ENCODE assay signal across 32 cellular contexts in genomic region chr3:51888463-51889105, GRCh38. TPM values are rescaled to one million over a fixed set of nuclear protein-coding genes. Genes with fewer than 3 reads are reported as not detected.
"Had no signal": no experiment of that assay in that cellular context is flagged by ENCODE, and none has a peak within 500 bp of the region (broad histone marks: within the 10 kb centered on the region; RNA-seq: fewer than 3 reads in every experiment).

No MANE protein-coding gene starts in this region.

- ATAC-seq: gastrocnemius medialis, heart right ventricle, left cardiac atrium, left lung, left ventricle myocardium superior, lower lobe of right lung, mucosa of descending colon had no signal

- H3K36me3 ChIP-seq: esophagus squamous epithelium, gastrocnemius medialis, heart right ventricle, left lung, lower lobe of right lung had no signal

- H3K9me3 ChIP-seq: esophagus squamous epithelium, gastrocnemius medialis, heart right ventricle, left lung, lower lobe of right lung, mucosa of descending colon had no signal

- DNase-seq: dermis blood vessel endothelial cell; dorsolateral prefrontal cortex; effector CD4-positive, alpha-beta T cell; effector memory CD4-positive, alpha-beta T cell; esophagus squamous epithelium; foreskin fibroblast; foreskin melanocyte; gastrocnemius medialis; glutamatergic neuron; head of caudate nucleus; heart right ventricle; hippocampal formation; left cardiac atrium; left lung; left ventricle myocardium superior; lower lobe of right lung; mesenchymal stem cell; mucosa of descending colon had no signal

- FAIRE-seq: colon, endothelial cell of umbilical vein, islet of Langerhans, keratinocyte had no signal

- H3K4me3 ChIP-seq: coronary artery, dorsolateral prefrontal cortex, esophagus squamous epithelium, gastrocnemius medialis, heart right ventricle, left lung, lower lobe of right lung, mucosa of descending colon had no signal

- H3K4me1 ChIP-seq: esophagus squamous epithelium, gastrocnemius medialis, heart right ventricle, left lung, lower lobe of right lung had no signal

- H3K27me3 ChIP-seq: gastrocnemius medialis had no signal

- H3K27ac ChIP-seq: coronary artery, dorsolateral prefrontal cortex, esophagus squamous epithelium, gastrocnemius medialis, heart right ventricle, left lung, lower lobe of right lung had no signal

RNA-seq across cellular contexts. Expression of gene IQCF5, which starts 13.2 kb away (rescaled TPM):
- total RNA-seq: dermis blood vessel endothelial cell, endothelial cell of umbilical vein, epithelial cell of proximal tubule, esophagus squamous epithelium, gastrocnemius medialis, glomerular endothelial cell, heart right ventricle, kidney epithelial cell, left cardiac atrium, left lung, left ventricle myocardium superior, lower leg skin, lower lobe of right lung, lung microvascular endothelial cell, mesenteric fat pad, mesothelial cell of epicardium, mucosa of descending colon, myocyte had no signal
- polyA plus RNA-seq: endothelial cell of umbilical vein, esophagus, heart right ventricle, keratinocyte had no signal

RNA-seq across cellular contexts. Expression of gene IQCF1, which starts 14.6 kb away (rescaled TPM):
- total RNA-seq: dermis blood vessel endothelial cell, endothelial cell of umbilical vein, epithelial cell of proximal tubule, esophagus squamous epithelium, gastrocnemius medialis, glomerular endothelial cell, heart right ventricle, kidney epithelial cell, left cardiac atrium, left lung, left ventricle myocardium superior, lower leg skin, lower lobe of right lung, lung microvascular endothelial cell, mesenteric fat pad, mesothelial cell of epicardium, mucosa of descending colon, myocyte had no signal
- polyA plus RNA-seq: endothelial cell of umbilical vein, esophagus, heart right ventricle, keratinocyte had no signal

RNA-seq across cellular contexts. Expression of gene IQCF2, which starts 27.2 kb away (rescaled TPM):
- total RNA-seq: dermis blood vessel endothelial cell, dorsolateral prefrontal cortex, endothelial cell of umbilical vein, epithelial cell of proximal tubule, esophagus squamous epithelium, gastrocnemius medialis, glomerular endothelial cell, heart right ventricle, kidney epithelial cell, left cardiac atrium, left lung, left ventricle myocardium superior, lower leg skin, lower lobe of right lung, lung microvascular endothelial cell, mesenteric fat pad, mesothelial cell of epicardium, mucosa of descending colon, myocyte had no signal
- polyA plus RNA-seq: endothelial cell of umbilical vein, esophagus, heart right ventricle, keratinocyte had no signal
